ENCODE assay signal across 17 cellular contexts in genomic region chr2:9492927-9493326, GRCh38.
"Had no signal": no experiment of that assay in that cellular context is flagged by ENCODE, and none has a peak within 500 bp of the region (broad histone marks: within the 10 kb centered on the region; RNA-seq: fewer than 3 reads in every experiment).

No MANE protein-coding gene starts in this region.

- H3K27me3 Mint-ChIP-seq: activated CD4-positive, alpha-beta T cell treated with anti-CD3 and anti-CD28 coated beads, Interleukin-2, amount 10 ng/mL, durations not matched to agents 7 days and 5 days; activated naive CD8-positive, alpha-beta T cell treated with anti-CD3 and anti-CD28 coated beads, Interleukin-2, amount 10 ng/mL, durations not matched to agents 7 days and 5 days; dendritic cell treated with granulocyte-macrophage colony-stimulating factor and Interleukin-4, amounts not matched to agents 40 ng/mL and 50 ng/mL, for 4 days; naive thymus-derived CD4-positive, alpha-beta T cell; type B pancreatic cell had no signal

- H3K4me3 Mint-ChIP-seq: activated CD4-positive, alpha-beta T cell treated with anti-CD3 and anti-CD28 coated beads, Interleukin-2, amount 10 ng/mL, durations not matched to agents 7 days and 5 days; activated naive CD8-positive, alpha-beta T cell treated with anti-CD3 and anti-CD28 coated beads, Interleukin-2, amount 10 ng/mL, durations not matched to agents 7 days and 5 days; dendritic cell treated with granulocyte-macrophage colony-stimulating factor and Interleukin-4, amounts not matched to agents 40 ng/mL and 50 ng/mL, for 4 days; naive thymus-derived CD4-positive, alpha-beta T cell; type B pancreatic cell had no signal

- H3K27me3 ChIP-seq: brain microvascular endothelial cell had no signal

- H3K27ac ChIP-seq: brain microvascular endothelial cell had no signal

- H3K4me3 ChIP-seq: mucosa of descending colon had no signal

- H3K9me3 Mint-ChIP-seq: activated CD4-positive, alpha-beta T cell treated with anti-CD3 and anti-CD28 coated beads, Interleukin-2, amount 10 ng/mL, durations not matched to agents 7 days and 5 days; activated naive CD8-positive, alpha-beta T cell treated with anti-CD3 and anti-CD28 coated beads, Interleukin-2, amount 10 ng/mL, durations not matched to agents 7 days and 5 days; dendritic cell treated with granulocyte-macrophage colony-stimulating factor and Interleukin-4, amounts not matched to agents 40 ng/mL and 50 ng/mL, for 4 days; naive thymus-derived CD4-positive, alpha-beta T cell; type B pancreatic cell had no signal

- ATAC-seq: mucosa of descending colon; naive thymus-derived CD4-positive, alpha-beta T cell had no signal

- DNase-seq: activated CD4-positive, alpha-beta T cell treated with anti-CD3 and anti-CD28 coated beads, Interleukin-2, amount 10 ng/mL, durations not matched to agents 7 days and 5 days; activated CD4-positive, CD25-positive, alpha-beta regulatory T cell; activated gamma-delta T cell; activated naive CD8-positive, alpha-beta T cell treated with anti-CD3 and anti-CD28 coated beads, Interleukin-2, amount 10 ng/mL, durations not matched to agents 7 days and 5 days; anterior cingulate cortex; brain microvascular endothelial cell; cerebellar nuclear complex; effector memory CD4-positive, alpha-beta T cell; foreskin melanocyte; kidney glomerular epithelial cell; mammary epithelial cell; mucosa of descending colon; naive thymus-derived CD4-positive, alpha-beta T cell; SIG-M5; stimulated activated naive CD4-positive, alpha-beta T cell treated with Interleukin-2 at 50 U/mL for 16 hours had no signal

- H3K27ac Mint-ChIP-seq: activated CD4-positive, alpha-beta T cell treated with anti-CD3 and anti-CD28 coated beads, Interleukin-2, amount 10 ng/mL, durations not matched to agents 7 days and 5 days; activated naive CD8-positive, alpha-beta T cell treated with anti-CD3 and anti-CD28 coated beads, Interleukin-2, amount 10 ng/mL, durations not matched to agents 7 days and 5 days; dendritic cell treated with granulocyte-macrophage colony-stimulating factor and Interleukin-4, amounts not matched to agents 40 ng/mL and 50 ng/mL, for 4 days; type B pancreatic cell had no signal

- H3K9me3 ChIP-seq: mucosa of descending colon had no signal
